In genomic region chr4:2931765-2932560, GRCh38 we compare ENCODE assay signal across 8 cellular contexts. TPM values are rescaled to one million over a fixed set of nuclear protein-coding genes. Genes with fewer than 3 reads are reported as not detected.
DNase-seq lines count a peak whose midpoint lies in the region; ATAC-seq and TF ChIP-seq lines count a peak whose summit lies in the region.

No MANE protein-coding gene starts in this region.

- H3K4me3 ChIP-seq in GM12875 (ENCODE audit: low read depth, low read length), result peak overlapping the region; percentile 74
- no peak overlapping the region for H3K4me3 ChIP-seq in mesendoderm (ENCODE audit: low read length)

- H3K36me3 Mint-ChIP-seq in brain, result peaks cover 18% of the 10 kb centered on the region
- peaks cover 0 to 12% of the 10 kb centered on the region in 2 donors for H3K36me3 Mint-ChIP-seq in naive B cell

- no peak overlapping the region for H4K8ac ChIP-seq in mesendoderm (ENCODE audit: low read depth, low read length)

- H3K36me3 ChIP-seq in mesendoderm (ENCODE audit: control insufficient read depth, insufficient read depth, low read length), result no peaks in the 10 kb centered on the region

- H3K27me3 Mint-ChIP-seq in brain (peaks cover 4% of the 10 kb centered on the region), naive B cell (no peaks in the 10 kb centered on the region)

- H3K4me1 Mint-ChIP-seq in brain, result peaks cover 23% of the 10 kb centered on the region
- H3K4me1 Mint-ChIP-seq in naive B cell, result peaks cover 19 to 42% (median 27%) of the 10 kb centered on the region in 3 donors

- no CpG with 5 or more reads among the region's 35 CpGs for WGBS in mesendoderm (ENCODE audit: extremely low coverage, insufficient coverage, low lambda C conversion rate)

- H3K27ac Mint-ChIP-seq in brain, result peak overlapping the region in 3 of 5 experiments; percentile 58 to 99 (median 74)
- H3K27ac Mint-ChIP-seq in naive B cell, result peak overlapping the region; percentile 92 to 98 (median 95)

- H2BK120ac ChIP-seq in mesendoderm (ENCODE audit: low read depth, low read length), result no peak overlapping the region

- no peak overlapping the region for H3K4ac ChIP-seq in mesendoderm (ENCODE audit: low read depth, low read length)

- H3K4me1 ChIP-seq in mesendoderm (ENCODE audit: control insufficient read depth, low read depth, low read length), result peaks cover 2% of the 10 kb centered on the region

- H3K27me3 ChIP-seq in mesendoderm (ENCODE audit: insufficient read depth, low read length, poor library complexity), result no peaks in the 10 kb centered on the region

- DNase-seq in SKM-1 (lab: John Stamatoyannopoulos, UW; ENCODE audit: unreplicated experiment) (peak; percentile 83), naive B cell (peak; percentile 90), DMS153 treated with DMSO at 0.1 percent for 48 hours (lab: John Stamatoyannopoulos, UW; ENCODE audit: unreplicated experiment) (no peak), mesendoderm (no peak), hepatic stellate cell (ENCODE audit: low spot score) (no peak)

- no peak overlapping the region for H2BK15ac ChIP-seq in mesendoderm (replicated peaks; ENCODE audit: low read depth)

- no peaks in the 10 kb centered on the region for H3K9me3 Mint-ChIP-seq in brain
- no peaks in the 10 kb centered on the region for H3K9me3 Mint-ChIP-seq in naive B cell

- H3K79me1 ChIP-seq in mesendoderm (ENCODE audit: low read length), result peaks cover 9% of the 10 kb centered on the region

- no peak overlapping the region for H3K9ac ChIP-seq in mesendoderm (ENCODE audit: low read length)

- TF ChIP-seq CTCF in GM12875 (IDR thresholded peaks at IDR 0.05; ENCODE audit: borderline replicate concordance, insufficient read depth, low read depth, low read length) (peak; percentile 52), brain (conservative IDR thresholded peaks at IDR 0.05) (no peak)

- H2BK5ac ChIP-seq in mesendoderm (ENCODE audit: low read length), result no peak overlapping the region

- no peak overlapping the region for H2AK5ac ChIP-seq in mesendoderm (ENCODE audit: low read length)

- peak; percentile 28 for ATAC-seq in HG02588 (IDR thresholded peaks at IDR 0.05; ENCODE audit: unreplicated experiment)
- ATAC-seq in naive B cell (ENCODE audit: low read depth in 2 of 2), result peak; percentile 76

- no peak overlapping the region for H4K5ac ChIP-seq in mesendoderm (ENCODE audit: low read length)

- peaks cover 4% of the 10 kb centered on the region for H3K79me2 ChIP-seq in mesendoderm (ENCODE audit: control insufficient read depth, insufficient read depth, low read length)

- no peak overlapping the region for H3K56ac ChIP-seq in mesendoderm (ENCODE audit: low read length)

- H3K18ac ChIP-seq in mesendoderm (ENCODE audit: low read length), result no peak overlapping the region

- H3K4me3 Mint-ChIP-seq in brain, result peak overlapping the region in 4 of 5 experiments; percentile 56 to 74 (median 56)
- peak overlapping the region; percentile 72 to 87 (median 82) for H3K4me3 Mint-ChIP-seq in naive B cell

- no peak overlapping the region for H3K4me2 ChIP-seq in mesendoderm (ENCODE audit: low read length)

- no peak overlapping the region for H3K23ac ChIP-seq in mesendoderm (ENCODE audit: low read length)

- no peak overlapping the region for H3K27ac ChIP-seq in mesendoderm (ENCODE audit: low read depth, low read length)

RNA-seq across cellular contexts. Expression of gene NOP14, which starts 31.2 kb away (rescaled TPM):
- 14.7 TPM for polyA plus RNA-seq in brain (ENCODE audit: insufficient read depth, low read depth, low replicate concordance)
- polyA plus RNA-seq in naive B cell (ENCODE audit: low read depth in 6 of 6), result 10 to 100 TPM in 2 of 6 donors, 1 to 10 TPM in 3, under 1 TPM in 1; 0.73 to 17.7 (median 8.3) TPM
- 61.2 TPM for polyA plus RNA-seq in mesendoderm (2013, experiment 1 of 2)
- 60.6 TPM for polyA plus RNA-seq in mesendoderm (2013, experiment 2 of 2)

RNA-seq across cellular contexts. Expression of gene GRK4, which starts 31.4 kb away (rescaled TPM):
- 8.4 TPM for polyA plus RNA-seq in brain (ENCODE audit: insufficient read depth, low read depth, low replicate concordance)
- 1 to 10 TPM in 2 of 6 donors, under 1 TPM in 3, not detected in 1; 0.86 to 1.8 (median 0.96) TPM for polyA plus RNA-seq in naive B cell (ENCODE audit: low read depth in 6 of 6)
- 1.2 TPM for polyA plus RNA-seq in mesendoderm (2013, experiment 1 of 2)
- polyA plus RNA-seq in mesendoderm (2013, experiment 2 of 2), result 1.2 TPM

Comparison
In these comparisons a context has a peak if more than half of its experiments do, and no peak if none do; other contexts are left out.
1. DNase-seq: peak in SKM-1 (single experiment) and naive B cell (single experiment); none in DMS153 treated with DMSO at 0.1 percent for 48 hours (single experiment), mesendoderm (single experiment) and hepatic stellate cell (single experiment).